In genomic region chr18:49359732-49360444, GRCh38 we compare ENCODE assay signal across 9 cellular contexts.
DNase-seq lines count a peak whose midpoint lies in the region; ATAC-seq and TF ChIP-seq lines count a peak whose summit lies in the region.
"Had no signal": no experiment of that assay in that cellular context is flagged by ENCODE, and none has a peak within 500 bp of the region (broad histone marks: within the 10 kb centered on the region; RNA-seq: fewer than 3 reads in every experiment).

No MANE protein-coding gene starts in this region.

- H3K4me3 ChIP-seq in BJ (ENCODE audit: low read depth, low read length), result no peak overlapping the region

- CTCF ChIA-PET in BJ (lab: Yijun Ruan, JAX), result interaction anchor here (0.7 kb wide), 1 partner anchor 497 kb away, joined by 3 read pairs; no protein-coding TSS in a partner anchor

- ATAC-seq in GM19452 (IDR thresholded peaks at IDR 0.05; ENCODE audit: unreplicated experiment) (peak; percentile 81), HG02571 (IDR thresholded peaks at IDR 0.05; ENCODE audit: unreplicated experiment) (no peak), HG03432 (IDR thresholded peaks at IDR 0.05; ENCODE audit: unreplicated experiment) (no peak), GM18907 (IDR thresholded peaks at IDR 0.05; ENCODE audit: unreplicated experiment) (no peak), HG02840 (IDR thresholded peaks at IDR 0.05; ENCODE audit: low FRiP score, unreplicated experiment) (no peak)

- no peaks in the 10 kb centered on the region; the same call in 1 of the 2 replicates for H3K36me3 ChIP-seq in BJ (ENCODE audit: control insufficient read depth, insufficient read depth, low read length)

- no peaks in the 10 kb centered on the region for H3K27me3 ChIP-seq in BJ (ENCODE audit: control insufficient read depth, insufficient read depth, low read length)

- DNase-seq in BJ (ENCODE audit: low read depth) (peak; percentile 71), NCI-H1436 treated with DMSO at 0.1 percent for 48 hours (lab: John Stamatoyannopoulos, UW) (peak; percentile 10), germinal center (ENCODE audit: low spot score) (peak; percentile 20)
- DNase-seq: NCI-H1417 treated with DMSO at 0.1 percent for 48 hours had no signal

- POLR2A ChIA-PET in BJ (lab: Charles Lee), result interaction anchor here (0.7 kb wide), 1 partner anchor 938 kb away, joined by 3 read pairs; no protein-coding TSS in a partner anchor

- no peak for TF ChIP-seq CTCF in BJ (IDR thresholded peaks at IDR 0.05; ENCODE audit: insufficient read depth, low read depth, low read length)

Comparison
In these comparisons a context has a peak if more than half of its experiments do, and no peak if none do; other contexts are left out.
1. DNase-seq: peak in every context shown above with its lines; median percentile 71 in BJ; 20 in germinal center; 10 in NCI-H1436 treated with DMSO at 0.1 percent for 48 hours.